ENCODE assay signal across 8 cellular contexts in genomic region chr11:113994077-113994954, GRCh38. TPM values are rescaled to one million over a fixed set of nuclear protein-coding genes. Genes with fewer than 3 reads are reported as not detected.
DNase-seq lines count a peak whose midpoint lies in the region; ATAC-seq and TF ChIP-seq lines count a peak whose summit lies in the region.

No MANE protein-coding gene starts in this region.

- intact Hi-C loops in sigmoid colon (cut with DNase I), result loop anchor here (1.0 kb wide), 1 partner anchor 268 kb away; no protein-coding TSS in a partner anchor

- no peak overlapping the region for H3K4me3 ChIP-seq in NB4 (ENCODE audit: low read depth, low read length)
- H3K4me3 ChIP-seq in sigmoid colon, result no peak overlapping the region
- H3K4me3 ChIP-seq in MG63, result no peak overlapping the region

- H3K27ac ChIP-seq in sigmoid colon, result no peak overlapping the region

- H3K36me3 ChIP-seq in sigmoid colon (no peaks in the 10 kb centered on the region), MG63 (no peaks in the 10 kb centered on the region)

- H3K9me3 ChIP-seq in sigmoid colon (no peaks in the 10 kb centered on the region), MG63 (no peaks in the 10 kb centered on the region)

- in situ Hi-C loops in G401 (cut with HindIII; ENCODE audit: low sequenced_read_pairs), result no loop called here

- WGBS in sigmoid colon, 2 donors, result 3 to 6% methylated on average over 6 of the region's 6 CpGs

- TF ChIP-seq POLR2A in NB4 (IDR thresholded peaks at IDR 0.05; ENCODE audit: extremely low read depth, insufficient read length) (no peak), sigmoid colon (IDR thresholded peaks at IDR 0.05) (no peak)

- H3K27me3 ChIP-seq in sigmoid colon (peaks cover 0 to 32% (median 0%) of the 10 kb centered on the region in 3 donors), MG63 (peaks cover 7% of the 10 kb centered on the region; the same call in 1 of the 2 replicates)

- no peak for ATAC-seq in GM18498 (IDR thresholded peaks at IDR 0.05; ENCODE audit: unreplicated experiment)

- DNase-seq in G401 (ENCODE audit: low spot score) (peak; percentile 32), NB4 (ENCODE audit: low read depth) (peak; percentile 33), germinal center (ENCODE audit: low spot score) (peak; percentile 68), sigmoid colon (no peak), GF-D8 (lab: John Stamatoyannopoulos, UW) (no peak), MG63 (no peak)
- peak; percentile 54 for DNase-seq in activated T-cell treated with anti-CD3 and anti-CD28 coated beads, Interleukin-2, amount 50 U/mL, for 1 hour

- TF ChIP-seq CTCF in NB4 (IDR thresholded peaks at IDR 0.05; ENCODE audit: low read depth, low read length) (peak; percentile 76), sigmoid colon (IDR thresholded peaks at IDR 0.05) (peak; percentile 12 to 77 (median 41))

- TF ChIP-seq EP300 in sigmoid colon (IDR thresholded peaks at IDR 0.05), result no peak

- H3K4me1 ChIP-seq in sigmoid colon, result no peaks in the 10 kb centered on the region

RNA-seq across cellular contexts. Expression of gene HTR3A, which starts 19.4 kb away (rescaled TPM):
- total RNA-seq in G401 (2014; rRNA removed; shearing (Covaris generic)), result not detected in 2 replicates
- total RNA-seq in sigmoid colon, result 1 to 10 TPM; 1.1 to 4.5 (median 2.8) TPM
- polyA plus RNA-seq in sigmoid colon, result 1 to 10 TPM in 1 of 3 donors, not detected in 2; 1.5 TPM
- not detected in 2 replicates for total RNA-seq in MG63 (2014; rRNA removed; shearing (Covaris generic); ENCODE audit: low replicate concordance)

Comparison
In these comparisons a context has a peak if more than half of its experiments do, and no peak if none do; other contexts are left out.
1. DNase-seq: peak in G401 (single experiment), NB4 (single experiment), activated T-cell treated with anti-CD3 and anti-CD28 coated beads, Interleukin-2, amount 50 U/mL, for 1 hour (single experiment) and germinal center (single experiment); none in sigmoid colon (single experiment), GF-D8 (single experiment) and MG63 (single experiment).